16 cellular contexts compared by ENCODE assay signal in the genomic region with DNA sequence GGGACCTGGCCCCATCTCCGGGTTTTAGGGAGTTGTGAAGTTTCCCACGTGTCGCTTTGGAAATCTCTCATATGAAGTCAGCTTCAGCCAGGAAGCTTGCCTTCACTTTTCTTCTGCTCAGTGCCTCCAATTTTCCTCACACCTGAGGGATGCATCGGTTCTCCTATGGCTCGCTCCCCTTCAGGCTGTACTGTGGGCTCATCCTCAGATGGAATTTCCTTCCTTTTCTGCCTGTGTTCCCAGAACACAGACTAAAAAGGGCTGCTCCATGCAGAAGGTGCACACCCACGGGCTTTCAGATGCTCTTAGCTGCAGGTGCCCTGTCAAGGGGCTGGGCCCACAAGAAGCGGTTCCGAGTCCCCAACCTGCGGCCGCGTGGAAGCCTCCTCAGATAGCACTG.
A peak's percentile ranks its signal among the peaks of the same experiment; 100 is the strongest.
DNase-seq lines count a peak whose midpoint lies in the region; ATAC-seq and TF ChIP-seq lines count a peak whose summit lies in the region.
"Had no signal": no experiment of that assay in that cellular context is flagged by ENCODE, and none has a peak within 500 bp of the region (broad histone marks: within the 10 kb centered on the region; RNA-seq: fewer than 3 reads in every experiment).

No MANE protein-coding gene starts in this region.

- H3K36me3 Mint-ChIP-seq in neural progenitor cell = no peaks in the 10 kb centered on the region
- H3K36me3 Mint-ChIP-seq: CD8-positive, alpha-beta T cell had no signal

- intact Hi-C loops in dorsolateral prefrontal cortex (cut with DNase I) = loop anchor here (5.0 kb wide), 3 partner anchors 61 to 421 kb away; no protein-coding TSS in a partner anchor
- intact Hi-C loops in left cardiac atrium (cut with DNase I) = loop anchor here (5.0 to 10.0 kb wide), 2 partner anchors 421 to 423 kb away; no protein-coding TSS in a partner anchor

- no peak overlapping the region for H2AFZ ChIP-seq in neural progenitor cell (replicated peaks)

- peaks cover 69% of the 10 kb centered on the region for H3K4me1 Mint-ChIP-seq in neural progenitor cell
- H3K4me1 Mint-ChIP-seq: B cell had no signal

- H3K9me3 ChIP-seq in SJCRH30 (replicated peaks) (no peaks in the 10 kb centered on the region), neural progenitor cell (ENCODE audit: low read depth) (no peaks in the 10 kb centered on the region)
- H3K9me3 ChIP-seq: BLaER1 treated with 17β-estradiol and CSF1 and Interleukin-3, amounts not matched to agents 10 nM and 100 nM had no signal

- TF ChIP-seq CTCF in dorsolateral prefrontal cortex (IDR thresholded peaks at IDR 0.05 in 54 of 56, conservative IDR thresholded peaks at IDR 0.05 in 2 of 56; ENCODE audit: low read depth in 1 of 56, partially characterized antibody in 56 of 56) = no peak
- no peak for TF ChIP-seq CTCF in neural progenitor cell (IDR thresholded peaks at IDR 0.05)

- H3K9me3 Mint-ChIP-seq in neural progenitor cell = no peaks in the 10 kb centered on the region
- H3K9me3 Mint-ChIP-seq: CD8-positive, alpha-beta T cell; H9 had no signal

- H3K4me1 ChIP-seq in SJCRH30 (peaks cover 38% of the 10 kb centered on the region), neural progenitor cell (peaks cover 54% of the 10 kb centered on the region)
- H3K4me1 ChIP-seq: BLaER1 treated with 17β-estradiol and CSF1 and Interleukin-3, amounts not matched to agents 10 nM and 100 nM had no signal

- H3K36me3 ChIP-seq in SJCRH30 (no peaks in the 10 kb centered on the region), neural progenitor cell (no peaks in the 10 kb centered on the region)
- H3K36me3 ChIP-seq: BLaER1 treated with 17β-estradiol and CSF1 and Interleukin-3, amounts not matched to agents 10 nM and 100 nM had no signal

- no peaks in the 10 kb centered on the region for H3F3A ChIP-seq in neural progenitor cell (ENCODE audit: low read depth)

- H3K79me2 ChIP-seq in neural progenitor cell (ENCODE audit: low read depth) = no peaks in the 10 kb centered on the region

- ATAC-seq in left cardiac atrium = no peak
- ATAC-seq: CD8-positive, alpha-beta T cell had no signal

- peaks cover 2% of the 10 kb centered on the region for H3K27me3 Mint-ChIP-seq in neural progenitor cell (ENCODE audit: insufficient read depth, low read depth)

- DNase-seq in SJCRH30 (no peak), dorsolateral prefrontal cortex (no peak), neural progenitor cell (ENCODE audit: low spot score) (no peak), left cardiac atrium (no peak), NCI-H2227 (lab: John Stamatoyannopoulos, UW; ENCODE audit: unreplicated experiment) (no peak)
- no peak for DNase-seq in activated CD8-positive, alpha-beta memory T cell treated with anti-CD3 and anti-CD28 coated beads, Interleukin-2, amount 50 U/mL, for 48 hours
- DNase-seq: 8988T; Calu3; CD8-positive, alpha-beta T cell; DMS79 treated with DMSO at 0.1 percent for 48 hours; GF-D8; GOT3; H9 had no signal

- peak overlapping the region; percentile 21 for H3K4me3 Mint-ChIP-seq in neural progenitor cell
- H3K4me3 Mint-ChIP-seq: B cell; CD8-positive, alpha-beta T cell; H9 had no signal

- peak overlapping the region; percentile 93 for H3K27ac ChIP-seq in SJCRH30
- H3K27ac ChIP-seq in dorsolateral prefrontal cortex = peak overlapping the region in 53 of 59 donors; percentile 0 to 85 (median 67)
- no peak overlapping the region for H3K27ac ChIP-seq in neural progenitor cell
- peak overlapping the region; percentile 68 for H3K27ac ChIP-seq in temporal lobe (ENCODE audit: low read depth, low read length)
- H3K27ac ChIP-seq: BLaER1 treated with 17β-estradiol and CSF1 and Interleukin-3, amounts not matched to agents 10 nM and 100 nM had no signal

- peak overlapping the region; percentile 50 for H3K27ac Mint-ChIP-seq in neural progenitor cell
- H3K27ac Mint-ChIP-seq: B cell; CD8-positive, alpha-beta T cell; H9 had no signal

- no peaks in the 10 kb centered on the region for H3K27me3 ChIP-seq in SJCRH30
- peaks cover 0 to 37% (median 9%) of the 10 kb centered on the region in 45 donors for H3K27me3 ChIP-seq in dorsolateral prefrontal cortex
- H3K27me3 ChIP-seq in neural progenitor cell = no peaks in the 10 kb centered on the region
- H3K27me3 ChIP-seq: BLaER1 treated with 17β-estradiol and CSF1 and Interleukin-3, amounts not matched to agents 10 nM and 100 nM had no signal

- H3K4me3 ChIP-seq in SJCRH30 = no peak overlapping the region
- H3K4me3 ChIP-seq in dorsolateral prefrontal cortex = no peak overlapping the region
- no peak overlapping the region for H3K4me3 ChIP-seq in neural progenitor cell
- H3K4me3 ChIP-seq: BLaER1 treated with 17β-estradiol and CSF1 and Interleukin-3, amounts not matched to agents 10 nM and 100 nM had no signal

- H4K20me1 ChIP-seq in neural progenitor cell (ENCODE audit: low read depth) = no peaks in the 10 kb centered on the region
- H4K20me1 ChIP-seq: BLaER1 treated with 17β-estradiol and CSF1 and Interleukin-3, amounts not matched to agents 10 nM and 100 nM had no signal

- H3K9ac ChIP-seq in neural progenitor cell = no peak overlapping the region
- H3K9ac ChIP-seq: BLaER1 treated with 17β-estradiol and CSF1 and Interleukin-3, amounts not matched to agents 10 nM and 100 nM had no signal

- no peak overlapping the region for H3K4me2 ChIP-seq in neural progenitor cell
- H3K4me2 ChIP-seq: BLaER1 treated with 17β-estradiol and CSF1 and Interleukin-3, amounts not matched to agents 10 nM and 100 nM had no signal
